In the genomic region with DNA sequence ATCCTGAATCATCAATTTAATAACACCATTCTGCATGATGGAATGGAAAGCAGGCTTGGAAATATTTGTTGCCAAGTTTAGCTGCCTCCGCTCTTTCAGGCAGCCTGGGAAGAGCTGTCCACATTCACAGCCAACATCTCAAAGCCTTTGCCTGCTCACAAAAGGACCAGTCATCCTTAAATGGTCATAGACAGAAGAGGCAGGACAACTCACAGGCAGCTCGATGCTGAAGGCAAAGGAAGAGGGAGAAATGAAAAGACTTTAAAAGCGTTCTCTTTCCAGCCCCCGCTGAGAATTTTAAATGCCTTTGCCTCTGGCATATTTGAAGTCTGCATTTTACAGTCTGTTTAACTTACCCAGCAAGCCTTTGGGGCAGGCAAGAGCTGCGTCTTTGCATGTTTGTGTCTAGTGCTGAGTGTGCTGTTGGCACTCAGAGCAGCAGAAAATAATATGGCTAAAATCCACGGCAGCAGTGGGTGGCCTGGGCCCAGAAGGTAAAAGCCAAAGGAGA, we compare ENCODE assay signal across 14 cellular contexts.
DNase-seq lines count a peak whose midpoint lies in the region; ATAC-seq and TF ChIP-seq lines count a peak whose summit lies in the region.
"Had no signal": no experiment of that assay in that cellular context is flagged by ENCODE, and none has a peak within 500 bp of the region (broad histone marks: within the 10 kb centered on the region; RNA-seq: fewer than 3 reads in every experiment).

No MANE protein-coding gene starts in this region.

- H3K9me3 ChIP-seq in gastroesophageal sphincter (no peaks in the 10 kb centered on the region), right lobe of liver (no peaks in the 10 kb centered on the region)
- H3K9me3 ChIP-seq: gastrocnemius medialis, tibial nerve had no signal

- H3K36me3 ChIP-seq in gastroesophageal sphincter (no peaks in the 10 kb centered on the region), right lobe of liver (no peaks in the 10 kb centered on the region)
- H3K36me3 ChIP-seq: gastrocnemius medialis, tibial nerve had no signal

- WGBS in gastroesophageal sphincter (ENCODE audit: low coverage in 1 of 2), 2 donors = 7 to 16% methylated on average over 5 of the region's 6 CpGs
- WGBS in right lobe of liver (ENCODE audit: insufficient coverage, low coverage, low lambda C conversion rate, missing lambda C conversion rate) = 37% methylated on average over 5 of the region's 6 CpGs

- intact Hi-C loops in right lobe of liver (cut with DNase I) = no loop called here

- no peak for TF ChIP-seq POLR2A in gastroesophageal sphincter (IDR thresholded peaks at IDR 0.05)
- TF ChIP-seq POLR2A in right lobe of liver (IDR thresholded peaks at IDR 0.05) = no peak

- peak; percentile 61 for DNase-seq in COLO829 (ENCODE audit: low spot score)
- DNase-seq in nucleus accumbens (lab: John Stamatoyannopoulos, UW) = peak in 35 of 56 donors; percentile 11 to 70 (median 36)
- no peak for DNase-seq in right lobe of liver
- no peak for DNase-seq in DMS53 treated with DMSO at 0.1 percent for 48 hours (lab: John Stamatoyannopoulos, UW; ENCODE audit: unreplicated experiment)
- DNase-seq in NCI-H187 (lab: John Stamatoyannopoulos, UW) = no peak
- DNase-seq: CD8-positive, alpha-beta T cell; gastrocnemius medialis; NCI-H1048; SHP77 treated with DMSO at 0.1 percent for 48 hours; stimulated activated CD4-positive, alpha-beta T cell treated with anti-CD3 and anti-CD28 coated beads, Interleukin-12 subunit alpha, Interleukin-12 subunit beta, amount 100 ng/mL, for 4 hours had no signal

- H3K4me1 ChIP-seq in gastroesophageal sphincter = peaks cover 4 to 30% (median 13%) of the 10 kb centered on the region in 3 donors
- H3K4me1 ChIP-seq in right lobe of liver = no peaks in the 10 kb centered on the region
- H3K4me1 ChIP-seq: gastrocnemius medialis had no signal

- peak; percentile 83 for ATAC-seq in gastroesophageal sphincter
- no peak for ATAC-seq in GM19452 (IDR thresholded peaks at IDR 0.05; ENCODE audit: unreplicated experiment)
- no peak for ATAC-seq in right lobe of liver
- ATAC-seq: CD8-positive, alpha-beta T cell; gastrocnemius medialis had no signal

- H3K4me3 ChIP-seq in gastroesophageal sphincter = no peak overlapping the region
- H3K4me3 ChIP-seq in right lobe of liver = no peak overlapping the region
- H3K4me3 ChIP-seq: gastrocnemius medialis, tibial nerve had no signal

- H3K27me3 ChIP-seq in gastroesophageal sphincter = no peaks in the 10 kb centered on the region
- no peaks in the 10 kb centered on the region for H3K27me3 ChIP-seq in right lobe of liver
- H3K27me3 ChIP-seq: gastrocnemius medialis, tibial nerve had no signal

- H3K27ac ChIP-seq in VCaP = peak overlapping the region; percentile 51
- H3K27ac ChIP-seq in gastroesophageal sphincter = peak overlapping the region; percentile 75 to 83 (median 78)
- no peak overlapping the region for H3K27ac ChIP-seq in right lobe of liver
- H3K27ac ChIP-seq: gastrocnemius medialis had no signal

- no peak for TF ChIP-seq EP300 in gastroesophageal sphincter (IDR thresholded peaks at IDR 0.05)

- no peak for TF ChIP-seq CTCF in VCaP (conservative IDR thresholded peaks at IDR 0.05)
- no peak for TF ChIP-seq CTCF in gastroesophageal sphincter (IDR thresholded peaks at IDR 0.05)
- no peak for TF ChIP-seq CTCF in right lobe of liver (IDR thresholded peaks at IDR 0.05)

Comparison
In these comparisons a context has a peak if more than half of its experiments do, and no peak if none do; other contexts are left out.
1. DNase-seq: peak in COLO829 (single experiment) and nucleus accumbens (35 of 56); none in right lobe of liver (0 of 3), DMS53 treated with DMSO at 0.1 percent for 48 hours (single experiment) and NCI-H187 (0 of 2).
2. H3K27ac ChIP-seq: peak in VCaP (single experiment) and gastroesophageal sphincter (4 of 4); none in right lobe of liver (0 of 3).